ENCODE assay signal across 1 cellular context in genomic region chr19:10095948-10096614, GRCh38.
TF ChIP-seq lines count a peak whose summit lies in the region.

No MANE protein-coding gene starts in this region.

TF ChIP-seq in IMR-90, 13 proteins besides CTCF, POLR2A, EP300 and RAD21:
- no peak for TF ChIP-seq MAFK (IDR thresholded peaks at IDR 0.05; ENCODE audit: low read depth, low read length)
- TF ChIP-seq, protein P1, sequence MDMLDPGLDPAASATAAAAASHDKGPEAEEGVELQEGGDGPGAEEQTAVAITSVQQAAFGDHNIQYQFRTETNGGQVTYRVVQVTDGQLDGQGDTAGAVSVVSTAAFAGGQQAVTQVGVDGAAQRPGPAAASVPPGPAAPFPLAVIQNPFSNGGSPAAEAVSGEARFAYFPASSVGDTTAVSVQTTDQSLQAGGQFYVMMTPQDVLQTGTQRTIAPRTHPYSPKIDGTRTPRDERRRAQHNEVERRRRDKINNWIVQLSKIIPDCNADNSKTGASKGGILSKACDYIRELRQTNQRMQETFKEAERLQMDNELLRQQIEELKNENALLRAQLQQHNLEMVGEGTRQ (IDR thresholded peaks at IDR 0.05; ENCODE audit: low read depth, low read length) = peak; percentile 65
- TF ChIP-seq NFE2L2 (IDR thresholded peaks at IDR 0.05; ENCODE audit: low read depth, low read length) = no peak
- TF ChIP-seq MXI1 (IDR thresholded peaks at IDR 0.05; ENCODE audit: borderline replicate concordance, low read depth, low read length) = peak; percentile 87; the same call in 1 of the 2 replicates
